ENCODE assay signal across 23 cellular contexts in the genomic region with DNA sequence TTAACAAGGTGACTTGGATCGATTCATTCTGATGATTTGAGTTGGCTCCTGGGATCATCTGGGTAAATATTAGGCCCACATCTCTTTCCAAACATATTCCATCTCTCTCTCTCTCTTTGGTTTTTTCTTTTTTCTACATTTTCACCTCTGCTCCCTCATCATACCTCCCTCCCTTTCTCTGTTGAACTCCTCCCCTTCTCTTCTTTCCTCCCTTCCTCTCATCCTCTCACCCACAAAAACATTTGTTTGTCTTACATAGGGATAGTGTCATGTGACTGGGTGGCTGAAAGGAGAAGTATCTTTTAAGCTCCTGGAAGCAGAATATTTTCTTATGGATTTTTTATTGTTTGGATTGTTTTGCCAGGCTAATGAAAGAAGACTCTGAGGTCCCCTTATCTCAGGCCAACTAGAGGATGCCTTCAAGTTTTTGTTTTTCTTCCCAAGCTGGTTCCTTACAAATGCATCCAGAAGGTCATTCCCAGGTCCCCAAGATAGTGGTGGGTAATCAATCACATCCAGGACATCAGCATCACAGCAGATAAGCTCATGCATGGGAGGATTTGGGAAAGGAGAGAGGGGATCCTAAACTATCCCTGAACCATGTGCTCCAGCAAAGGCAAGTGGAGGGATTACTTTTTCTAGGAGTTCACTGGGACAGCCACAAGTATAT. TPM values are rescaled to one million over a fixed set of nuclear protein-coding genes. Genes with fewer than 3 reads are reported as not detected.
DNase-seq lines count a peak whose midpoint lies in the region; ATAC-seq, FAIRE-seq and TF ChIP-seq lines count a peak whose summit lies in the region.
"Had no signal": no experiment of that assay in that cellular context is flagged by ENCODE, and none has a peak within 500 bp of the region (broad histone marks: within the 10 kb centered on the region; RNA-seq: fewer than 3 reads in every experiment).

No MANE protein-coding gene starts in this region.

- H3K4me2 ChIP-seq in HepG2 (ENCODE audit: low read depth, low read length), result no peak overlapping the region
- H3K4me2 ChIP-seq: SK-N-SH had no signal

- H3K36me3 ChIP-seq in liver (ENCODE audit: control insufficient read depth in 4 of 4, insufficient read depth in 3 of 4, low read depth in 1 of 4, low read length in 3 of 4) (no peaks in the 10 kb centered on the region), HepG2 (replicated peaks in 1 of 2; ENCODE audit: control insufficient read depth in 1 of 2, insufficient read depth in 2 of 2, low read length in 2 of 2) (no peaks in the 10 kb centered on the region), esophagus muscularis mucosa (no peaks in the 10 kb centered on the region)
- H3K36me3 ChIP-seq: upper lobe of right lung had no signal

- in situ Hi-C loops in HepG2 (cut with HindIII; ENCODE audit: extremely low pct_ligation_motif_present, low pct_unique_long_range_greater_than_20kb), result loop anchor here (10.0 kb wide), 1 partner anchor 490 kb away; no protein-coding TSS in a partner anchor

- H3K27ac ChIP-seq in liver (ENCODE audit: low read depth in 1 of 2, low read length in 2 of 2) (no peak overlapping the region), HepG2 (ENCODE audit: extremely low read length, insufficient read depth, low read length) (no peak overlapping the region), esophagus muscularis mucosa (replicated peaks in 1 of 4) (peak overlapping the region in 3 of 4 donors; percentile 24 to 46 (median 34))
- H3K27ac ChIP-seq: RWPE1, upper lobe of right lung had no signal

- H3K9me3 ChIP-seq in liver (ENCODE audit: control insufficient read depth in 4 of 4, low read length in 3 of 4) (no peaks in the 10 kb centered on the region), HepG2 (ENCODE audit: low read length) (no peaks in the 10 kb centered on the region), esophagus muscularis mucosa (no peaks in the 10 kb centered on the region)
- H3K9me3 ChIP-seq: SK-N-SH, upper lobe of right lung had no signal

- 54% methylated on average over 1 of the region's 1 CpG for WGBS in liver
- 68% methylated on average over 1 of the region's 1 CpG for WGBS in HepG2 (ENCODE audit: low lambda C conversion rate)
- 68% methylated on average over 1 of the region's 1 CpG for WGBS in esophagus muscularis mucosa

- H3K27me3 ChIP-seq in liver (ENCODE audit: control insufficient read depth in 4 of 4, insufficient read depth in 4 of 4, low read length in 3 of 4) (no peaks in the 10 kb centered on the region), HepG2 (ENCODE audit: control insufficient read depth in 1 of 2, insufficient read depth in 2 of 2, low read length in 2 of 2) (no peaks in the 10 kb centered on the region), esophagus muscularis mucosa (no peaks in the 10 kb centered on the region)
- H3K27me3 ChIP-seq: upper lobe of right lung had no signal

- no peaks in the 10 kb centered on the region for H3K9me3 Mint-ChIP-seq in neural crest cell
- H3K9me3 Mint-ChIP-seq: activated CD4-positive, alpha-beta T cell treated with anti-CD3 and anti-CD28 coated beads, Interleukin-2, amount 10 ng/mL, durations not matched to agents 7 days and 5 days; activated naive CD4-positive, alpha-beta T cell treated with anti-CD3 and anti-CD28 coated beads, Interleukin-2, amount 10 ng/mL, durations not matched to agents 7 days and 5 days; activated T-helper 1 cell treated with anti-CD3 and anti-CD28 coated beads, Interleukin-12 subunit alpha, Interleukin-12 subunit beta, Interleukin-2, Interleukin-4 antibody, amounts not matched to agents 30 ng/mL and 10 ng/mL and 1 ng/mL, durations not matched to agents 14 hours and 24 hours and 36 hours; natural killer cell treated with Interleukin-12 subunit alpha and Interleukin-12 subunit beta and Interleukin-15 and Interleukin-18, amount 100 ng/mL, for 72 hours had no signal

- TF ChIP-seq EP300 in HepG2 (IDR thresholded peaks at IDR 0.05; ENCODE audit: low read depth in 2 of 2, low read length in 2 of 2) (no peak), HepG2 (CRISPR knock-in tag; IDR thresholded peaks at IDR 0.05; ENCODE audit: borderline replicate concordance) (no peak), esophagus muscularis mucosa (IDR thresholded peaks at IDR 0.05) (no peak)

- FAIRE-seq in HepG2 (lab: Jason Lieb, UNC), result no peak
- FAIRE-seq in H54 (lab: Jason Lieb, UNC), result no peak

- H2AFZ ChIP-seq in HepG2 (ENCODE audit: low read length), result no peak overlapping the region

- H4K20me1 ChIP-seq in HepG2 (ENCODE audit: insufficient read depth, low read length), result no peaks in the 10 kb centered on the region

- peaks cover 36% of the 10 kb centered on the region for H3K4me1 Mint-ChIP-seq in neural crest cell

- H3K36me3 Mint-ChIP-seq in neural crest cell (ENCODE audit: low read depth), result no peaks in the 10 kb centered on the region
- H3K36me3 Mint-ChIP-seq: activated naive CD4-positive, alpha-beta T cell treated with anti-CD3 and anti-CD28 coated beads, Interleukin-2, amount 10 ng/mL, durations not matched to agents 7 days and 5 days; natural killer cell treated with Interleukin-12 subunit alpha and Interleukin-12 subunit beta and Interleukin-15 and Interleukin-18, amount 100 ng/mL, for 72 hours had no signal

- TF ChIP-seq POLR2A in HepG2 (IDR thresholded peaks at IDR 0.05; ENCODE audit: insufficient read depth in 1 of 2, low read depth in 2 of 2, low read length in 2 of 2) (no peak), esophagus muscularis mucosa (IDR thresholded peaks at IDR 0.05; ENCODE audit: low read depth) (no peak), H54 (IDR thresholded peaks at IDR 0.05; ENCODE audit: low read depth, low read length) (no peak)

- peaks cover 0 to under 1% (median 0%) of the 10 kb centered on the region in 4 donors for H3K4me1 ChIP-seq in liver (ENCODE audit: control insufficient read depth in 4 of 4, insufficient read depth in 4 of 4, low read length in 3 of 4)
- peaks cover 13% of the 10 kb centered on the region for H3K4me1 ChIP-seq in HepG2 (ENCODE audit: insufficient read depth, low read length)
- H3K4me1 ChIP-seq in esophagus muscularis mucosa, result peaks cover 28 to 80% (median 73%) of the 10 kb centered on the region in 4 donors

- no TSS peak for BruUV-seq in HepG2 (replicated peaks; lab: Mats Ljungman, UMichigan)

- H3K27me3 Mint-ChIP-seq in neural crest cell (ENCODE audit: low read depth), result no peaks in the 10 kb centered on the region

- no peaks in the 10 kb centered on the region for H3K79me2 ChIP-seq in HepG2 (ENCODE audit: insufficient read depth, low read length)

- peak overlapping the region; percentile 47 for H3K4me3 Mint-ChIP-seq in neural crest cell
- H3K4me3 Mint-ChIP-seq: activated CD4-positive, alpha-beta T cell treated with anti-CD3 and anti-CD28 coated beads, Interleukin-2, amount 10 ng/mL, durations not matched to agents 7 days and 5 days; activated naive CD4-positive, alpha-beta T cell treated with anti-CD3 and anti-CD28 coated beads, Interleukin-2, amount 10 ng/mL, durations not matched to agents 7 days and 5 days; activated T-helper 1 cell treated with anti-CD3 and anti-CD28 coated beads, Interleukin-12 subunit alpha, Interleukin-12 subunit beta, Interleukin-2, Interleukin-4 antibody, amounts not matched to agents 30 ng/mL and 10 ng/mL and 1 ng/mL, durations not matched to agents 14 hours and 24 hours and 36 hours; natural killer cell treated with Interleukin-12 subunit alpha and Interleukin-12 subunit beta and Interleukin-15 and Interleukin-18, amount 100 ng/mL, for 72 hours had no signal

- POLR2A ChIA-PET in HepG2 (lab: Yijun Ruan, JAX), result no interaction called here

- H3K27ac Mint-ChIP-seq in neural crest cell (ENCODE audit: unreplicated experiment), result peak overlapping the region; percentile 86
- H3K27ac Mint-ChIP-seq: activated CD4-positive, alpha-beta T cell treated with anti-CD3 and anti-CD28 coated beads, Interleukin-2, amount 10 ng/mL, durations not matched to agents 7 days and 5 days; activated naive CD4-positive, alpha-beta T cell treated with anti-CD3 and anti-CD28 coated beads, Interleukin-2, amount 10 ng/mL, durations not matched to agents 7 days and 5 days; activated T-helper 1 cell treated with anti-CD3 and anti-CD28 coated beads, Interleukin-12 subunit alpha, Interleukin-12 subunit beta, Interleukin-2, Interleukin-4 antibody, amounts not matched to agents 30 ng/mL and 10 ng/mL and 1 ng/mL, durations not matched to agents 14 hours and 24 hours and 36 hours had no signal

- ATAC-seq in HepG2 (no peak), HG02623 (IDR thresholded peaks at IDR 0.05; ENCODE audit: unreplicated experiment) (no peak)
- ATAC-seq: natural killer cell treated with Interleukin-12 subunit alpha and Interleukin-12 subunit beta and Interleukin-15 and Interleukin-18, amount 100 ng/mL, for 72 hours; upper lobe of right lung had no signal

- DNase-seq in HepG2 (ENCODE audit: low spot score) (no peak), esophagus muscularis mucosa (ENCODE audit: extremely low spot score) (no peak), neural crest cell (ENCODE audit: low read depth, low spot score) (no peak), H54 (ENCODE audit: insufficient read length, low spot score) (no peak), C1 segment of cervical spinal cord (lab: John Stamatoyannopoulos, UW) (no peak)
- no peak for DNase-seq in activated CD4-positive, CD25-positive, alpha-beta regulatory T cell treated with anti-CD3 and anti-CD28 coated beads, Interleukin-2, amount 50 U/mL, for 72 hours
- DNase-seq: activated CD4-positive, alpha-beta T cell treated with anti-CD3 and anti-CD28 coated beads, Interleukin-2, amount 10 ng/mL, durations not matched to agents 7 days and 5 days; activated naive CD4-positive, alpha-beta T cell treated with anti-CD3 and anti-CD28 coated beads, Interleukin-2, amount 10 ng/mL, durations not matched to agents 7 days and 5 days; amygdala; COR-L47; dermis blood vessel endothelial cell; DMS79; H7; NCI-H1694; NCI-H526; SK-N-SH; T-helper 2 cell; upper lobe of right lung had no signal

- TF ChIP-seq RAD21 in liver (IDR thresholded peaks at IDR 0.05) (no peak), HepG2 (CRISPR knock-in tag; IDR thresholded peaks at IDR 0.05) (no peak)

- H3K4me3 ChIP-seq in liver (ENCODE audit: low read depth in 1 of 3, low read length in 3 of 3) (no peak overlapping the region), HepG2 (replicated peaks in 1 of 3; ENCODE audit: insufficient read depth in 1 of 3, low read depth in 2 of 3, low read length in 3 of 3) (no peak overlapping the region), esophagus muscularis mucosa (no peak overlapping the region)
- H3K4me3 ChIP-seq: upper lobe of right lung had no signal

- intact Hi-C loops in HepG2 (cut with micrococcal nuclease; ENCODE audit: unreplicated experiment), result no loop called here
- intact Hi-C loops in esophagus muscularis mucosa (cut with DNase I), result loop anchor here (10.0 kb wide), 1 partner anchor 490 kb away; no protein-coding TSS in a partner anchor

- no peak for TF ChIP-seq CTCF in liver (IDR thresholded peaks at IDR 0.05; ENCODE audit: low read depth, low read length, missing input control)
- no peak for TF ChIP-seq CTCF in HepG2 (CRISPR knock-in tag; IDR thresholded peaks at IDR 0.05)
- TF ChIP-seq CTCF in esophagus muscularis mucosa (IDR thresholded peaks at IDR 0.05), result no peak
- no peak for TF ChIP-seq CTCF in neural crest cell (conservative IDR thresholded peaks at IDR 0.05)

- CTCF ChIA-PET in HepG2 (lab: Yijun Ruan, JAX; ENCODE audit: low intra/inter-chr PET ratio, low total read pairs), result no interaction called here

- H3K9ac ChIP-seq in liver (ENCODE audit: low read depth in 1 of 2, low read length in 2 of 2), result no peak overlapping the region
- H3K9ac ChIP-seq in HepG2 (ENCODE audit: insufficient read depth, low read depth, low read length), result no peak overlapping the region
- H3K9ac ChIP-seq: SK-N-SH had no signal

RNA-seq across cellular contexts. Expression of a gene that starts 20.8 kb away (rescaled TPM):
- total RNA-seq in liver, result 10 to 100 TPM in 1 of 2 donors, 1 to 10 TPM in 1; 8.8 to 23.7 TPM
- 1 to 10 TPM; 4.9 to 7.7 TPM for polyA plus RNA-seq in liver
- total RNA-seq in HepG2 (2016; rRNA removed; fragmentation: Illumina TruSeq; extraction: Trizol), result 34.7 and 46.5 TPM in 2 replicates
- total RNA-seq in HepG2 (2016; cell fraction: cytosol; rRNA removed; fragmentation: Illumina TruSeq; extraction: Trizol; ENCODE audit: low read depth), result 3.4 and 3.7 TPM in 2 replicates
- 36.7 and 46.5 TPM in 2 replicates for total RNA-seq in HepG2 (2016; cell fraction: insoluble cytoplasmic fraction; rRNA removed; fragmentation: Illumina TruSeq; extraction: Trizol)
- 15.6 and 16.1 TPM in 2 replicates for total RNA-seq in HepG2 (2016; cell fraction: membrane; rRNA removed; fragmentation: Illumina TruSeq; extraction: Trizol)
- total RNA-seq in HepG2 (2016; cell fraction: nucleus; rRNA removed; fragmentation: Illumina TruSeq; extraction: Trizol), result 57.2 and 60.7 TPM in 2 replicates
- polyA plus RNA-seq in HepG2 (2011; rRNA removed), result 49.1 and 70.4 TPM in 2 replicates
- polyA plus RNA-seq in HepG2 (2011; cell fraction: cytosol; rRNA removed), result 41.6 and 43.4 TPM in 2 replicates
- polyA plus RNA-seq in HepG2 (2011; cell fraction: nucleus; rRNA removed), result 33.6 and 37.4 TPM in 2 replicates
- polyA plus RNA-seq in HepG2 (2012), result 22.8 and 29.0 TPM in 2 replicates
- 1.4 and 1.5 TPM in 2 replicates for polyA plus RNA-seq in HepG2 (2016; cell fraction: cytosol; fragmentation: Illumina TruSeq; extraction: Trizol; ENCODE audit: low read depth)
- 19.7 and 21.6 TPM in 2 replicates for polyA plus RNA-seq in HepG2 (2016; cell fraction: insoluble cytoplasmic fraction; fragmentation: Illumina TruSeq; extraction: Trizol; ENCODE audit: low read depth)
- polyA plus RNA-seq in HepG2 (2016; cell fraction: membrane; fragmentation: Illumina TruSeq; extraction: Trizol; ENCODE audit: low read depth), result 4.3 and 4.6 TPM in 2 replicates
- polyA plus RNA-seq in HepG2 (2016; cell fraction: nucleus; fragmentation: Illumina TruSeq; extraction: Trizol; ENCODE audit: insufficient read depth, low read depth), result 58.8 and 63.1 TPM in 2 replicates
- 16.6 and 151 TPM in 2 replicates for polyA minus RNA-seq in HepG2 (2011; rRNA and poly(A)+ RNA removed; ENCODE audit: low replicate concordance)
- polyA minus RNA-seq in HepG2 (2011; cell fraction: cytosol; rRNA and poly(A)+ RNA removed), result 66.3 and 82.1 TPM in 2 replicates
- 43.3 and 46.9 TPM in 2 replicates for polyA minus RNA-seq in HepG2 (2011; cell fraction: nucleus; rRNA and poly(A)+ RNA removed)
- total RNA-seq in esophagus muscularis mucosa, result 10 to 100 TPM; 23.7 to 42.3 (median 31.8) TPM
- total RNA-seq in neural crest cell, result 4.1 and 4.6 TPM in 2 replicates

Comparison
In these comparisons a context has a peak if more than half of its experiments do, and no peak if none do; other contexts are left out.
1. H3K27ac ChIP-seq: peak in esophagus muscularis mucosa (3 of 4); none in liver (0 of 2) and HepG2 (single experiment).